ENCODE assay signal across 11 cellular contexts in genomic region chr12:123398177-123398916, GRCh38. TPM values are rescaled to one million over a fixed set of nuclear protein-coding genes. Genes with fewer than 3 reads are reported as not detected.
DNase-seq lines count a peak whose midpoint lies in the region; TF ChIP-seq lines count a peak whose summit lies in the region.
"Had no signal": no experiment of that assay in that cellular context is flagged by ENCODE, and none has a peak within 500 bp of the region (broad histone marks: within the 10 kb centered on the region; RNA-seq: fewer than 3 reads in every experiment).

No MANE protein-coding gene starts in this region.

- H3K4ac ChIP-seq in trophoblast cell (ENCODE audit: low read depth, low read length): peak overlapping the region; percentile 8

- no peak overlapping the region for H3K9ac ChIP-seq in trophoblast cell (ENCODE audit: low read length)
- H3K9ac ChIP-seq in Karpas-422 (ENCODE audit: low read length): no peak overlapping the region

- H2AFZ ChIP-seq in trophoblast cell (ENCODE audit: insufficient read depth, low read length, poor library complexity) (no peak overlapping the region), Karpas-422 (ENCODE audit: low read length) (no peak overlapping the region)

- no peak overlapping the region for H3K14ac ChIP-seq in trophoblast cell (ENCODE audit: low read length)

- H4K8ac ChIP-seq in trophoblast cell (ENCODE audit: low read depth, low read length): no peak overlapping the region

- H3K4me2 ChIP-seq in trophoblast cell (ENCODE audit: low read length) (no peak overlapping the region), Karpas-422 (ENCODE audit: low read depth, low read length, poor library complexity, severe bottlenecking) (no peak overlapping the region)

- no peak overlapping the region for H3K4me3 ChIP-seq in AG09309 (ENCODE audit: control insufficient read depth, low read depth, low read length)
- H3K4me3 ChIP-seq in trophoblast cell (ENCODE audit: low read depth, low read length): no peak overlapping the region
- no peak overlapping the region for H3K4me3 ChIP-seq in Karpas-422 (ENCODE audit: low read length)

- no CpG with 5 or more reads among the region's 16 CpGs for WGBS in trophoblast cell (ENCODE audit: extremely low coverage, insufficient coverage, insufficient read length)

- H4K12ac ChIP-seq in trophoblast cell (ENCODE audit: low read depth, low read length): no peak overlapping the region

- H3K23ac ChIP-seq in trophoblast cell (ENCODE audit: low read length): no peak overlapping the region

- TF ChIP-seq CTCF in AG09309 (IDR thresholded peaks at IDR 0.05; ENCODE audit: control insufficient read depth, insufficient read depth, low read depth, low read length, missing control alignments): no peak

- no peak overlapping the region for H2BK120ac ChIP-seq in trophoblast cell (ENCODE audit: insufficient read depth, low read length, poor library complexity)

- H3K79me2 ChIP-seq in trophoblast cell (ENCODE audit: control insufficient read depth, insufficient read depth, low read length, poor library complexity) (no peaks in the 10 kb centered on the region), Karpas-422 (ENCODE audit: low read length) (peaks cover 61% of the 10 kb centered on the region)

- H3K4me1 ChIP-seq in trophoblast cell (ENCODE audit: control insufficient read depth in 1 of 2, insufficient read depth in 2 of 2, low read length in 2 of 2) (no peaks in the 10 kb centered on the region), Karpas-422 (ENCODE audit: low read length) (no peaks in the 10 kb centered on the region)

- H4K20me1 ChIP-seq in Karpas-422 (ENCODE audit: insufficient read depth, low read depth, low read length): 0 out of 2 replicates have a peak, but pooled peaks cover 16% of the 10 kb centered on the region

- H2BK5ac ChIP-seq in trophoblast cell (ENCODE audit: low read depth, low read length, poor library complexity): no peak overlapping the region

- H3K27ac ChIP-seq in trophoblast cell (ENCODE audit: low read depth, low read length): no peak overlapping the region
- no peak overlapping the region for H3K27ac ChIP-seq in Karpas-422 (ENCODE audit: low read length)

- H3K79me1 ChIP-seq in trophoblast cell (ENCODE audit: low read length): no peaks in the 10 kb centered on the region

- peak; percentile 55 for DNase-seq in AG09309 (ENCODE audit: low read depth)
- peak in 32 of 56 donors; percentile 16 to 65 (median 38) for DNase-seq in amygdala (lab: John Stamatoyannopoulos, UW)
- peak; percentile 71 for DNase-seq in glomerular visceral epithelial cell (ENCODE audit: extremely low spot score)
- DNase-seq in trophoblast cell: no peak
- DNase-seq in HuH-7.5 (ENCODE audit: low spot score): no peak
- no peak for DNase-seq in midbrain (lab: John Stamatoyannopoulos, UW)
- no peak for DNase-seq in Karpas-422
- DNase-seq in NOMO-1 treated with dmso at 0.1 percent for 144 hours (lab: John Stamatoyannopoulos, UW; ENCODE audit: unreplicated experiment): no peak
- DNase-seq: effector CD8-positive, alpha-beta T cell; naive B cell; stimulated activated CD8-positive, alpha-beta memory T cell treated with anti-CD3 and anti-CD28 coated beads, Interleukin-4, amount 100 ng/mL, for 48 hours had no signal

- H3K18ac ChIP-seq in trophoblast cell (ENCODE audit: low read length): peak overlapping the region; percentile 25

- H2AK5ac ChIP-seq in trophoblast cell (ENCODE audit: low read length): no peak overlapping the region

- H2BK12ac ChIP-seq in trophoblast cell (ENCODE audit: low read length): no peak overlapping the region

- H3K36me3 ChIP-seq in trophoblast cell (ENCODE audit: control insufficient read depth in 1 of 2, insufficient read depth in 2 of 2, low read length in 2 of 2): peaks cover 65 to 70% of the 10 kb centered on the region in 2 experiments
- H3K36me3 ChIP-seq in Karpas-422 (ENCODE audit: insufficient read depth, low read length): peaks cover 25% of the 10 kb centered on the region

- no peak overlapping the region for H4K91ac ChIP-seq in trophoblast cell (ENCODE audit: low read depth, low read length)

- H3K9me3 ChIP-seq in trophoblast cell (ENCODE audit: insufficient read depth, low read depth, low read length): no peaks in the 10 kb centered on the region
- H3K9me3 ChIP-seq in Karpas-422 (ENCODE audit: low read length): no peaks in the 10 kb centered on the region

- no peaks in the 10 kb centered on the region for H3K9me2 ChIP-seq in Karpas-422 (replicated peaks; ENCODE audit: insufficient read depth, low read length)

- H3K27me3 ChIP-seq in trophoblast cell (ENCODE audit: insufficient read depth, low read length): no peaks in the 10 kb centered on the region
- H3K27me3 ChIP-seq in Karpas-422 (ENCODE audit: low read length): no peaks in the 10 kb centered on the region

RNA-seq across cellular contexts. Expression of gene KMT5A, which starts 14.4 kb away (rescaled TPM):
- 51.7 and 53.1 TPM in 2 replicates for polyA plus RNA-seq in trophoblast cell (2013)
- 44.1 and 48.4 TPM in 2 replicates for total RNA-seq in Karpas-422 (2014; rRNA removed; shearing (Covaris generic); ENCODE audit: low replicate concordance)

RNA-seq across cellular contexts. Expression of gene SBNO1, which starts 33.7 kb away (rescaled TPM):
- polyA plus RNA-seq in trophoblast cell (2013): 30.3 and 30.7 TPM in 2 replicates
- 31.5 and 31.7 TPM in 2 replicates for total RNA-seq in Karpas-422 (2014; rRNA removed; shearing (Covaris generic); ENCODE audit: low replicate concordance)

RNA-seq across cellular contexts. Expression of gene RILPL2, which starts 38.1 kb away (rescaled TPM):
- 4.1 and 4.7 TPM in 2 replicates for polyA plus RNA-seq in trophoblast cell (2013)
- total RNA-seq in Karpas-422 (2014; rRNA removed; shearing (Covaris generic); ENCODE audit: low replicate concordance): 1.4 and 3.3 TPM in 2 replicates

RNA-seq across cellular contexts. Expression of gene SNRNP35, which starts 59.6 kb away (rescaled TPM):
- 15.1 and 15.4 TPM in 2 replicates for polyA plus RNA-seq in trophoblast cell (2013)
- total RNA-seq in Karpas-422 (2014; rRNA removed; shearing (Covaris generic); ENCODE audit: low replicate concordance): 12.6 and 25.3 TPM in 2 replicates

Comparison
In these comparisons a context has a peak if more than half of its experiments do, and no peak if none do; other contexts are left out.
1. DNase-seq: peak in AG09309 (single experiment), amygdala (32 of 56) and glomerular visceral epithelial cell (single experiment); none in trophoblast cell (0 of 2), HuH-7.5 (single experiment), midbrain (single experiment), Karpas-422 (single experiment) and NOMO-1 treated with dmso at 0.1 percent for 144 hours (single experiment).